ENCODE assay signal across 15 cellular contexts in the genomic region with DNA sequence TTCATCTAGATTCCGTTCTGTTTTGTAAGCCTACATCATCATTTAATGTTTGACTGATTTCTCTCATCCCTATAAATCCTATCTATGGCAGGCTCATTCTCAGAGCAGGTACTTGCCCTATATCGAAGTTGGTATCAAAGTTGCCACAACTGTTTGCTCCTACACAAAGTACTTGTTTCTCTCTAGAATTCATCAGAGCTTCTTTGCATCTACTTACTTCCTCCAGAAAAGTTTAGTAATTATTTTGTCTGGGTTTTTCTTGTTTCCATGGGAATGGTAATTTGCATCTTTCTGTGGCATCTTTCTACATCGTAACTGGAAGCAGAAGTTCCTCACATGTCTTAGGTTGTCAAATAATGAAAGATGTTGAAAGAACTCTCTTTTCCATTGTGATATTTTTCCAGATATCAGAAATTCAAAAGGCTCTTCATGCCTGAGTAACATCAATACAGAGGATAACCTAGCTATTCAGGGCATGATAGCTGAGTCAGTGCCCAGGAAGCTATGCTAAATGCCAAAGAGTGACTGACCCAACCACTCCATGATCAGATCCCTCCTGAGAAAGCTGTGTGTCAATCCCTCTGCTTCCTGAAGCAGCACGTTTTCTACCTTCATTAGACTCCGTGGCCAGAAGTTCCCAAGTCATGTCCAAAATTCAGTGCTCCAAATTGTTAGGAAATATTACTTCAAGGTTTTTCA.
DNase-seq lines count a peak whose midpoint lies in the region; ATAC-seq and TF ChIP-seq lines count a peak whose summit lies in the region.
"Had no signal": no experiment of that assay in that cellular context is flagged by ENCODE, and none has a peak within 500 bp of the region (broad histone marks: within the 10 kb centered on the region; RNA-seq: fewer than 3 reads in every experiment).

No MANE protein-coding gene starts in this region.

- H3K36me3 ChIP-seq in MG63, result no peaks in the 10 kb centered on the region; the same call in 1 of the 2 replicates

- no peak overlapping the region for H3K27ac Mint-ChIP-seq in Calu3 (ENCODE audit: unreplicated experiment)
- H3K27ac Mint-ChIP-seq: activated CD4-positive, alpha-beta memory T cell treated with anti-CD3 and anti-CD28 coated beads for 36 hours; CD8-positive, alpha-beta T cell; natural killer cell treated with Interleukin-12 subunit alpha and Interleukin-12 subunit beta and Interleukin-15 and Interleukin-18, amount 100 ng/mL, for 72 hours had no signal

- no peaks in the 10 kb centered on the region for H3K9me3 Mint-ChIP-seq in Calu3 (ENCODE audit: low read depth, unreplicated experiment)
- H3K9me3 Mint-ChIP-seq: activated CD4-positive, alpha-beta memory T cell treated with anti-CD3 and anti-CD28 coated beads for 36 hours; natural killer cell treated with Interleukin-12 subunit alpha and Interleukin-12 subunit beta and Interleukin-15 and Interleukin-18, amount 100 ng/mL, for 72 hours had no signal

- CTCF ChIA-PET in Calu3 (lab: Charles Lee), result no interaction called here

- intact Hi-C loops in Calu3 (cut with micrococcal nuclease; ENCODE audit: unreplicated experiment), result no loop called here

- no TSS peak for BruUV-seq in Calu3 (replicated peaks; lab: Mats Ljungman, UMichigan)

- H3K36me3 Mint-ChIP-seq in Calu3 (ENCODE audit: insufficient read depth, unreplicated experiment), result no peaks in the 10 kb centered on the region

- H3K9me3 ChIP-seq in MG63, result peaks cover 4% of the 10 kb centered on the region; the same call in 1 of the 2 replicates

- peak; percentile 71 for DNase-seq in Caki2 (ENCODE audit: low read depth)
- peak; percentile 75 for DNase-seq in MG63
- peak; percentile 41 for DNase-seq in choroid plexus epithelial cell (ENCODE audit: low read depth)
- DNase-seq in myocyte (ENCODE audit: low read depth), result peak; percentile 59
- no peak for DNase-seq in activated effector memory CD4-positive, alpha-beta T cell treated with anti-CD3 and anti-CD28 coated beads, Interleukin-2, amount 50 U/mL, for 16 hours
- no peak for DNase-seq in Calu3
- no peak for DNase-seq in DMS53 treated with DMSO at 0.1 percent for 48 hours (lab: John Stamatoyannopoulos, UW; ENCODE audit: unreplicated experiment)
- DNase-seq: activated CD4-positive, alpha-beta memory T cell treated with anti-CD3 and anti-CD28 coated beads for 36 hours; activated naive CD4-positive, alpha-beta T cell treated with Interleukin-2 at 50 U/mL for 16 hours; CD8-positive, alpha-beta T cell; cerebellar nuclear complex; NCI-H2227 treated with DMSO at 0.1 percent for 48 hours; OCI-M1 had no signal

- H3K4me3 ChIP-seq in MG63 (no peak overlapping the region), choroid plexus epithelial cell (ENCODE audit: low read depth, low read length) (no peak overlapping the region)

- no peak for TF ChIP-seq CTCF in choroid plexus epithelial cell (conservative IDR thresholded peaks at IDR 0.05; ENCODE audit: low read depth, low read length)
- TF ChIP-seq CTCF in Calu3 (IDR thresholded peaks at IDR 0.05; ENCODE audit: unreplicated experiment), result no peak

- ATAC-seq in GM21367 (IDR thresholded peaks at IDR 0.05; ENCODE audit: unreplicated experiment), result no peak
- ATAC-seq: CD8-positive, alpha-beta T cell; natural killer cell treated with Interleukin-12 subunit alpha and Interleukin-12 subunit beta and Interleukin-15 and Interleukin-18, amount 100 ng/mL, for 72 hours had no signal

- no peaks in the 10 kb centered on the region for H3K27me3 ChIP-seq in MG63

- H3K4me3 Mint-ChIP-seq in Calu3 (ENCODE audit: low read depth, unreplicated experiment), result no peak overlapping the region
- H3K4me3 Mint-ChIP-seq: activated CD4-positive, alpha-beta memory T cell treated with anti-CD3 and anti-CD28 coated beads for 36 hours; CD8-positive, alpha-beta T cell; natural killer cell treated with Interleukin-12 subunit alpha and Interleukin-12 subunit beta and Interleukin-15 and Interleukin-18, amount 100 ng/mL, for 72 hours had no signal

- peaks cover 9% of the 10 kb centered on the region for H3K4me1 Mint-ChIP-seq in Calu3 (ENCODE audit: low read depth, unreplicated experiment)

- H3K27me3 Mint-ChIP-seq in Calu3 (ENCODE audit: unreplicated experiment), result no peaks in the 10 kb centered on the region
- H3K27me3 Mint-ChIP-seq: activated CD4-positive, alpha-beta memory T cell treated with anti-CD3 and anti-CD28 coated beads for 36 hours; natural killer cell treated with Interleukin-12 subunit alpha and Interleukin-12 subunit beta and Interleukin-15 and Interleukin-18, amount 100 ng/mL, for 72 hours had no signal

- in situ Hi-C loops in Caki2 (cut with HindIII; ENCODE audit: low pct_unique_long_range_greater_than_20kb, low sequenced_read_pairs), result no loop called here

Comparison
In these comparisons a context has a peak if more than half of its experiments do, and no peak if none do; other contexts are left out.
1. DNase-seq: peak in Caki2 (single experiment), MG63 (single experiment), choroid plexus epithelial cell (single experiment) and myocyte (single experiment); none in activated effector memory CD4-positive, alpha-beta T cell treated with anti-CD3 and anti-CD28 coated beads, Interleukin-2, amount 50 U/mL, for 16 hours (single experiment), Calu3 (single experiment) and DMS53 treated with DMSO at 0.1 percent for 48 hours (single experiment).